Comparison of ENCODE assay signal across 6 cellular contexts in genomic region chr15:90264649-90265048, GRCh38. TPM values are rescaled to one million over a fixed set of nuclear protein-coding genes. Genes with fewer than 3 reads are reported as not detected.
DNase-seq lines count a peak whose midpoint lies in the region; ATAC-seq and TF ChIP-seq lines count a peak whose summit lies in the region.

No MANE protein-coding gene starts in this region.

- peak overlapping the region; percentile 84 for H3K27ac ChIP-seq in ACC112 (ENCODE audit: low read depth, low read length)
- peak overlapping the region; percentile 72 for H3K27ac ChIP-seq in OCI-LY3 (ENCODE audit: low read length)
- peak overlapping the region; percentile 93 to 99 (median 96) for H3K27ac ChIP-seq in sigmoid colon

- TF ChIP-seq POLR2A in sigmoid colon (IDR thresholded peaks at IDR 0.05): no peak

- H3K9me3 ChIP-seq in OCI-LY3 (ENCODE audit: insufficient read depth, low read length) (no peaks in the 10 kb centered on the region), sigmoid colon (no peaks in the 10 kb centered on the region)

- peak overlapping the region; percentile 88 for H3K4me2 ChIP-seq in OCI-LY3 (ENCODE audit: low read length)

- DNase-seq in effector CD4-positive, alpha-beta T cell: peak; percentile 8
- DNase-seq in sigmoid colon: no peak
- no peak for DNase-seq in C1 segment of cervical spinal cord (lab: John Stamatoyannopoulos, UW)

- peaks cover 39% of the 10 kb centered on the region for H3K79me2 ChIP-seq in ACC112 (ENCODE audit: control insufficient read depth, insufficient read depth, low read length, unreplicated experiment)
- peaks cover 45% of the 10 kb centered on the region for H3K79me2 ChIP-seq in OCI-LY3 (ENCODE audit: low read length)

- no peak for ATAC-seq in GM18511 (IDR thresholded peaks at IDR 0.05; ENCODE audit: unreplicated experiment)

- no peak for TF ChIP-seq EP300 in sigmoid colon (IDR thresholded peaks at IDR 0.05)

- peak overlapping the region; percentile 94 for H3K4me3 ChIP-seq in ACC112 (ENCODE audit: low read depth, low read length)
- H3K4me3 ChIP-seq in OCI-LY3 (ENCODE audit: low read length): peak overlapping the region; percentile 82
- H3K4me3 ChIP-seq in sigmoid colon: peak overlapping the region; percentile 64 to 85 (median 77)

- peaks cover 11% of the 10 kb centered on the region for H4K20me1 ChIP-seq in OCI-LY3 (ENCODE audit: insufficient read depth, low read length)

- intact Hi-C loops in sigmoid colon (cut with DNase I): no loop called here

- H3K27me3 ChIP-seq in ACC112 (ENCODE audit: insufficient read depth, low read length): no peaks in the 10 kb centered on the region
- H3K27me3 ChIP-seq in OCI-LY3 (ENCODE audit: low read depth, low read length): no peaks in the 10 kb centered on the region
- no peaks in the 10 kb centered on the region for H3K27me3 ChIP-seq in sigmoid colon

- no peak for TF ChIP-seq CTCF in OCI-LY3 (IDR thresholded peaks at IDR 0.05; ENCODE audit: low read depth, low read length)
- no peak for TF ChIP-seq CTCF in sigmoid colon (IDR thresholded peaks at IDR 0.05)

- 7 to 41% methylated on average over 4 of the region's 4 CpGs for WGBS in sigmoid colon, 2 donors

- H2AFZ ChIP-seq in ACC112 (ENCODE audit: low read length, unreplicated experiment) (peak overlapping the region; percentile 43), OCI-LY3 (ENCODE audit: low read depth, low read length) (no peak overlapping the region)

- H3K4me1 ChIP-seq in ACC112 (ENCODE audit: control insufficient read depth, insufficient read depth, low read length, unreplicated experiment): peaks cover 42% of the 10 kb centered on the region
- peaks cover 17% of the 10 kb centered on the region for H3K4me1 ChIP-seq in OCI-LY3 (ENCODE audit: low read length)
- peaks cover 0 to 42% (median 36%) of the 10 kb centered on the region in 4 donors for H3K4me1 ChIP-seq in sigmoid colon

- H3K36me3 ChIP-seq in ACC112 (ENCODE audit: insufficient read depth, low read length) (0 out of 2 replicates have a peak, but pooled peaks cover 3% of the 10 kb centered on the region), OCI-LY3 (replicated peaks; ENCODE audit: low read depth, low read length) (peaks cover 15% of the 10 kb centered on the region), sigmoid colon (peaks cover 0 to 12% (median 3%) of the 10 kb centered on the region in 4 donors)

- H3K9ac ChIP-seq in OCI-LY3 (ENCODE audit: low read length): peak overlapping the region; percentile 70

RNA-seq across cellular contexts. Expression of gene NGRN, which starts 0.8 kb away (rescaled TPM):
- 100 to 1,000 TPM in 3 of 4 donors, 10 to 100 TPM in 1; 81.2 to 139 (median 111) TPM for total RNA-seq in sigmoid colon
- 10 to 100 TPM; 43.2 to 66.7 (median 51.8) TPM for polyA plus RNA-seq in sigmoid colon

RNA-seq across cellular contexts. Expression of gene TTLL13, which starts 15.3 kb away (rescaled TPM):
- total RNA-seq in sigmoid colon: not detected
- under 1 TPM in 1 of 3 donors, not detected in 2; 0.25 TPM for polyA plus RNA-seq in sigmoid colon

RNA-seq across cellular contexts. Expression of gene GDPGP1, which starts 30.6 kb away (rescaled TPM):
- total RNA-seq in sigmoid colon: 1 to 10 TPM; 3.0 to 7.5 (median 5.4) TPM
- 10 to 100 TPM in 1 of 3 donors, 1 to 10 TPM in 2; 7.9 to 12.7 (median 9.0) TPM for polyA plus RNA-seq in sigmoid colon

RNA-seq across cellular contexts. Expression of gene CIB1, which starts 30.9 kb away (rescaled TPM):
- total RNA-seq in sigmoid colon: 10 to 100 TPM; 18.6 to 35.7 (median 35.5) TPM
- polyA plus RNA-seq in sigmoid colon: 100 to 1,000 TPM; 283 to 436 (median 359) TPM
